In genomic region chr9:86274821-86275643, GRCh38 we compare ENCODE assay signal across 25 cellular contexts. TPM values are rescaled to one million over a fixed set of nuclear protein-coding genes. Genes with fewer than 3 reads are reported as not detected.
"Had no signal": no experiment of that assay in that cellular context is flagged by ENCODE, and none has a peak within 500 bp of the region (broad histone marks: within the 10 kb centered on the region; RNA-seq: fewer than 3 reads in every experiment).

No MANE protein-coding gene starts in this region.

- H3K27ac ChIP-seq: left lung, sigmoid colon, thoracic aorta, uterus, VCaP had no signal

- H3K27me3 Mint-ChIP-seq: activated CD8-positive, alpha-beta T cell treated with anti-CD3 and anti-CD28 coated beads for 36 hours; stimulated activated naive CD8-positive, alpha-beta T cell treated with anti-CD3 and anti-CD28 coated beads, Interleukin-15, Interleukin-2, amounts not matched to agents 100 ng/mL and 50 ng/mL, for 24 hours had no signal

- H3K36me3 ChIP-seq: thoracic aorta, uterus had no signal

- H3K27ac Mint-ChIP-seq: activated CD8-positive, alpha-beta T cell treated with anti-CD3 and anti-CD28 coated beads for 36 hours; activated naive CD4-positive, alpha-beta T cell treated with anti-CD3 and anti-CD28 coated beads, Interleukin-2, amount 50 U/mL, for 72 hours; nephron; stimulated activated effector memory CD8-positive, alpha-beta T cell treated with anti-CD3 and anti-CD28 coated beads, Interleukin-12 subunit alpha, Interleukin-12 subunit beta, amount 100 ng/mL, for 72 hours; stimulated activated naive CD8-positive, alpha-beta T cell treated with anti-CD3 and anti-CD28 coated beads, Interleukin-15, Interleukin-2, amounts not matched to agents 100 ng/mL and 50 ng/mL, for 24 hours; T-helper 2 cell treated with Interferon-gamma antibody and Interleukin-4, amounts not matched to agents 5 μg/mL and 100 μg/mL, for 36 hours had no signal

- H3K4me3 Mint-ChIP-seq: activated CD8-positive, alpha-beta T cell treated with anti-CD3 and anti-CD28 coated beads for 36 hours; activated T-cell treated with anti-CD3 and anti-CD28 coated beads, Interleukin-2, amount 50 U/mL, for 72 hours; nephron; stimulated activated effector memory CD8-positive, alpha-beta T cell treated with anti-CD3 and anti-CD28 coated beads, Interleukin-12 subunit alpha, Interleukin-12 subunit beta, amount 100 ng/mL, for 72 hours; stimulated activated naive CD8-positive, alpha-beta T cell treated with anti-CD3 and anti-CD28 coated beads, Interleukin-15, Interleukin-2, amounts not matched to agents 100 ng/mL and 50 ng/mL, for 24 hours; T-helper 2 cell treated with Interferon-gamma antibody and Interleukin-4, amounts not matched to agents 5 μg/mL and 100 μg/mL, for 36 hours had no signal

- H3K27me3 ChIP-seq: left lung, sigmoid colon, uterus had no signal

- H3K9me3 Mint-ChIP-seq: activated CD8-positive, alpha-beta T cell treated with anti-CD3 and anti-CD28 coated beads for 36 hours; stimulated activated effector memory CD8-positive, alpha-beta T cell treated with anti-CD3 and anti-CD28 coated beads, Interleukin-12 subunit alpha, Interleukin-12 subunit beta, amount 100 ng/mL, for 72 hours; stimulated activated naive CD8-positive, alpha-beta T cell treated with anti-CD3 and anti-CD28 coated beads, Interleukin-15, Interleukin-2, amounts not matched to agents 100 ng/mL and 50 ng/mL, for 24 hours; T-helper 2 cell treated with Interferon-gamma antibody and Interleukin-4, amounts not matched to agents 5 μg/mL and 100 μg/mL, for 36 hours had no signal

- H3K9me3 ChIP-seq: left lung, sigmoid colon, thoracic aorta, uterus had no signal

- H3K4me3 ChIP-seq: left lung, sigmoid colon, thoracic aorta, uterus had no signal

- DNase-seq: activated CD4-positive, alpha-beta T cell treated with anti-CD3 and anti-CD28 coated beads for 48 hours; activated CD8-positive, alpha-beta T cell treated with anti-CD3 and anti-CD28 coated beads for 36 hours; activated naive CD4-positive, alpha-beta T cell; activated T-cell treated with anti-CD3 and anti-CD28 coated beads, Interleukin-2, amount 50 U/mL, for 72 hours; cortex of kidney; foreskin melanocyte; kidney glomerular epithelial cell; left lung; mammary epithelial cell; sigmoid colon; small intestine; stimulated activated CD4-positive, alpha-beta T cell treated with anti-CD3 and anti-CD28 coated beads, Interleukin-4, amount 100 ng/mL, for 24 hours; T-helper 1 cell; trophoblast cell; uterus had no signal

- ATAC-seq: activated CD4-positive, CD25-positive, alpha-beta regulatory T cell treated with anti-CD3 and anti-CD28 coated beads, Interleukin-2, amount 50 U/mL, for 24 hours; activated CD8-positive, alpha-beta T cell treated with anti-CD3 and anti-CD28 coated beads for 36 hours; activated naive CD4-positive, alpha-beta T cell treated with anti-CD3 and anti-CD28 coated beads, Interleukin-2, amount 50 U/mL, for 72 hours; activated T-cell treated with anti-CD3 and anti-CD28 coated beads, Interleukin-2, amount 50 U/mL, for 72 hours; esophagus mucosa; left lung; stimulated activated effector memory CD8-positive, alpha-beta T cell treated with anti-CD3 and anti-CD28 coated beads, Interleukin-12 subunit alpha, Interleukin-12 subunit beta, amount 100 ng/mL, for 72 hours had no signal

RNA-seq across cellular contexts. Expression of gene C9orf153, which starts 15.6 kb away (rescaled TPM):
- total RNA-seq: glomerular endothelial cell had no signal
